ENCODE assay signal across 20 cellular contexts in genomic region chr3:132161608-132162007, GRCh38.
DNase-seq lines count a peak whose midpoint lies in the region; ATAC-seq and TF ChIP-seq lines count a peak whose summit lies in the region.
"Had no signal": no experiment of that assay in that cellular context is flagged by ENCODE, and none has a peak within 500 bp of the region (broad histone marks: within the 10 kb centered on the region; RNA-seq: fewer than 3 reads in every experiment).

No MANE protein-coding gene starts in this region.

- no peak overlapping the region for H2AFZ ChIP-seq in Karpas-422 (ENCODE audit: low read length)

- TF ChIP-seq CTCF in GM12872 (IDR thresholded peaks at IDR 0.05; ENCODE audit: insufficient read depth, low read depth, low read length): 0 out of 3 replicates have a peak, but pooled peaks have one; percentile 11
- no peak for TF ChIP-seq CTCF in WERI-Rb-1 (IDR thresholded peaks at IDR 0.05; ENCODE audit: low read depth, low read length)

- H3K4me3 ChIP-seq in Karpas-422 (ENCODE audit: low read length) (no peak overlapping the region), WERI-Rb-1 (ENCODE audit: low read depth, low read length) (no peak overlapping the region)
- H3K4me3 ChIP-seq: smooth muscle cell had no signal

- no peaks in the 10 kb centered on the region for H3K9me3 ChIP-seq in Karpas-422 (ENCODE audit: low read length)
- H3K9me3 ChIP-seq in WERI-Rb-1 (ENCODE audit: severe bottlenecking): no peaks in the 10 kb centered on the region

- H3K9ac ChIP-seq in Karpas-422 (ENCODE audit: low read length): no peak overlapping the region

- H3K36me3 ChIP-seq in Karpas-422 (ENCODE audit: insufficient read depth, low read length): no peaks in the 10 kb centered on the region
- no peaks in the 10 kb centered on the region for H3K36me3 ChIP-seq in WERI-Rb-1

- no peaks in the 10 kb centered on the region for H3K79me2 ChIP-seq in Karpas-422 (ENCODE audit: low read length)

- no peaks in the 10 kb centered on the region for H3K9me2 ChIP-seq in Karpas-422 (replicated peaks; ENCODE audit: insufficient read depth, low read length)

- ATAC-seq in HG02973 (IDR thresholded peaks at IDR 0.05; ENCODE audit: unreplicated experiment): no peak
- ATAC-seq: stimulated activated naive B cell treated with anti-CD40 and anti-IgM and Interleukin-4, amounts not matched to agents 10 μg/mL and 1 μg/mL and 100 μg/mL, for 72 hours had no signal

- no peak overlapping the region for H3K4me2 ChIP-seq in Karpas-422 (ENCODE audit: low read depth, low read length, poor library complexity, severe bottlenecking)
- H3K4me2 ChIP-seq: smooth muscle cell had no signal

- no peaks in the 10 kb centered on the region for H3K27me3 ChIP-seq in Karpas-422 (ENCODE audit: low read length)
- no peaks in the 10 kb centered on the region for H3K27me3 ChIP-seq in WERI-Rb-1 (ENCODE audit: insufficient read depth, low read depth, severe bottlenecking)

- DNase-seq in Karpas-422: peak; percentile 52
- peak; percentile 11 for DNase-seq in WERI-Rb-1
- DNase-seq in iPS DF 4.7 (ENCODE audit: extremely low read depth, low spot score): peak; percentile 11
- no peak for DNase-seq in NCI-H1048 (lab: John Stamatoyannopoulos, UW)
- DNase-seq in stimulated activated CD4-positive, alpha-beta T cell treated with anti-CD3 and anti-CD28 coated beads, Interleukin-4, amount 100 ng/mL, for 1 hour: no peak
- DNase-seq in NCI-H1930 (lab: John Stamatoyannopoulos, UW): no peak
- DNase-seq: activated CD4-positive, alpha-beta T cell treated with anti-CD3 and anti-CD28 coated beads for 4 hours; aorta; caudate nucleus; CD4-positive, CD25-positive, alpha-beta regulatory T cell; GF-D8; hypothalamus; naive B cell; NCI-H1694; occipital lobe; Right ventricle myocardium superior; stimulated activated naive B cell treated with anti-CD40 and anti-IgM and Interleukin-4, amounts not matched to agents 10 μg/mL and 1 μg/mL and 100 μg/mL, for 72 hours had no signal

- no peaks in the 10 kb centered on the region for H3K4me1 ChIP-seq in Karpas-422 (ENCODE audit: low read length)

- no peaks in the 10 kb centered on the region for H4K20me1 ChIP-seq in Karpas-422 (ENCODE audit: insufficient read depth, low read depth, low read length)

- H3K27ac ChIP-seq in Karpas-422 (ENCODE audit: low read length): no peak overlapping the region
- no peak overlapping the region for H3K27ac ChIP-seq in WERI-Rb-1

Comparison
In these comparisons a context has a peak if more than half of its experiments do, and no peak if none do; other contexts are left out.
1. DNase-seq: peak in Karpas-422 (single experiment), WERI-Rb-1 (single experiment) and iPS DF 4.7 (single experiment); none in NCI-H1048 (single experiment), stimulated activated CD4-positive, alpha-beta T cell treated with anti-CD3 and anti-CD28 coated beads, Interleukin-4, amount 100 ng/mL, for 1 hour (single experiment) and NCI-H1930 (0 of 2).